Comparison of ENCODE assay signal across 24 cellular contexts in the genomic region with DNA sequence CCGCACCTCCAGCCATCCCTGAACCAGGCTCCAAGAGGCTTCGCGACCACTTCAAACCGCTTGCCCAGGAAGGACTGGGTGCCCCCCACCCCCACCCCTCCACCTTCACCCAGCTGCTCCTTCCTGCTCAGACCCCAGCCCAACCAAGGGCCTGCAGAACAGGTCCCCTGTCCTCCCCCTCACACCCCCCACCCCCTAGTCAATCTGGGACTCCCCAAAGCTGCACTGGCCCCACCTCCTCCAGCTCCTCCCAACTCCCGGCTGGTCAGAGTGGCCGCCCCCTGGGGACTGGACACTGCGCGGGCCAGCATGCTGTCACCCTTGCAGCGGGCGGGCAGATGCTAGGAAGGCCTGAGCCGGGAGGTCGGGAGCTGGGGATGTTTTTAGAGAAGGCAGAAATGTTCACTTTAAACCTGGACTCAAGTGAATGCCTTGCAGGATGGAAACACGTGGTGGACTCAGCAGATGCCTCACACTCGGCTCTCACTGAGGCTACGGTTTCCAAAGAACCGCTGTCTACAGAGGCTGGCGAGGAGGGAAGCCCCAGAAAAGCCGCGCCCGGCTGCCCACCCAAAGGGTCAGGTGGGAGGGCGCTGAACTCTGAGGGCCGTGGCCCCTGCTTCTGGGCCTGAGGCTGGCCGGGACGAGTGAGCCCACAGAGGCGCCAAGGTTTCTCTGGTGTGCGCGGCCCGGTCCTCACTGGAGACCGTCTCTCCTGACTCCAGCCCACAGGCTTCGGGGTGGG. TPM values are rescaled to one million over a fixed set of nuclear protein-coding genes. Genes with fewer than 3 reads are reported as not detected.
DNase-seq lines count a peak whose midpoint lies in the region; ATAC-seq and TF ChIP-seq lines count a peak whose summit lies in the region.
"Had no signal": no experiment of that assay in that cellular context is flagged by ENCODE, and none has a peak within 500 bp of the region (broad histone marks: within the 10 kb centered on the region; RNA-seq: fewer than 3 reads in every experiment).

No MANE protein-coding gene starts in this region.

- peaks cover under 1% of the 10 kb centered on the region for H3K4me1 Mint-ChIP-seq in glutamatergic neuron (ENCODE audit: low read depth, unreplicated experiment)

- H3K27me3 ChIP-seq in OCI-LY1 (ENCODE audit: insufficient read depth, low read length), result no peaks in the 10 kb centered on the region
- H3K27me3 ChIP-seq: vagina had no signal

- no peaks in the 10 kb centered on the region for H3F3A ChIP-seq in OCI-LY1 (ENCODE audit: insufficient read depth, low read length)

- intact Hi-C loops in left cardiac atrium (cut with DNase I) (no loop called here), Right ventricle myocardium inferior (cut with DNase I) (no loop called here)

- no peak overlapping the region for H3K4me3 Mint-ChIP-seq in glutamatergic neuron (ENCODE audit: unreplicated experiment)
- H3K4me3 Mint-ChIP-seq: CD4-positive, CD25-positive, alpha-beta regulatory T cell; HFFc6; memory B cell had no signal

- H3K36me3 Mint-ChIP-seq in glutamatergic neuron (ENCODE audit: unreplicated experiment), result no peaks in the 10 kb centered on the region

- H3K4me2 ChIP-seq in OCI-LY1 (ENCODE audit: low read length), result no peak overlapping the region

- no peaks in the 10 kb centered on the region for H3K27me3 Mint-ChIP-seq in glutamatergic neuron (ENCODE audit: unreplicated experiment)
- H3K27me3 Mint-ChIP-seq: CD4-positive, CD25-positive, alpha-beta regulatory T cell; memory B cell had no signal

- no peaks in the 10 kb centered on the region for H4K20me1 ChIP-seq in OCI-LY1 (ENCODE audit: insufficient read depth, low read length)

- H3K9me2 ChIP-seq in OCI-LY1 (ENCODE audit: low read depth, low read length), result no peaks in the 10 kb centered on the region

- no peak overlapping the region for H3K9ac ChIP-seq in OCI-LY1 (ENCODE audit: low read length)
- H3K9ac ChIP-seq: parathyroid adenoma had no signal

- H3K4me3 ChIP-seq in OCI-LY1 (ENCODE audit: low read depth, low read length, poor library complexity, severe bottlenecking), result no peak overlapping the region
- H3K4me3 ChIP-seq: vagina had no signal

- peak; percentile 31 for DNase-seq in left cardiac atrium
- DNase-seq in Right ventricle myocardium inferior (ENCODE audit: missing footprints), result no peak
- peak; percentile 79 for DNase-seq in glutamatergic neuron
- no peak for DNase-seq in activated CD4-positive, alpha-beta T cell treated with anti-CD3 and anti-CD28 coated beads for 4 hours
- no peak for DNase-seq in NCI-H226
- DNase-seq in DMS153 treated with DMSO at 0.1 percent for 48 hours (lab: John Stamatoyannopoulos, UW; ENCODE audit: unreplicated experiment), result no peak
- DNase-seq in D341Med (ENCODE audit: low spot score), result no peak
- DNase-seq: activated CD4-positive, alpha-beta T cell treated with anti-CD3 and anti-CD28 coated beads, Interleukin-2, amount 50 U/mL, for 4 hours; activated naive CD4-positive, alpha-beta T cell treated with Interleukin-2 at 50 U/mL for 16 hours; anterior cingulate cortex; CD4-positive, CD25-positive, alpha-beta regulatory T cell; central memory CD4-positive, alpha-beta T cell; DMS79 treated with DMSO at 0.1 percent for 48 hours; foreskin melanocyte; HFFc6; kidney glomerular epithelial cell; NCI-H526 treated with DMSO at 0.1 percent for 48 hours; stimulated activated CD4-positive, alpha-beta T cell treated with anti-CD3 and anti-CD28 coated beads, Interleukin-15, amount 100 ng/mL, for 24 hours; T-helper 2 cell had no signal

- H3K79me2 ChIP-seq in OCI-LY1 (ENCODE audit: insufficient read depth, low read length), result peaks cover 3% of the 10 kb centered on the region; the same call in 1 of the 2 replicates

- H3K9me3 ChIP-seq in OCI-LY1 (ENCODE audit: low read length), result no peaks in the 10 kb centered on the region
- H3K9me3 ChIP-seq: vagina had no signal

- H3K27ac ChIP-seq in OCI-LY1 (ENCODE audit: low read depth, low read length, poor library complexity, severe bottlenecking), result peak overlapping the region; percentile 68
- H3K27ac ChIP-seq: parathyroid adenoma, vagina had no signal

- ATAC-seq in left cardiac atrium, result no peak
- ATAC-seq in Right ventricle myocardium inferior, result no peak
- ATAC-seq: sciatic nerve had no signal

- H3K36me3 ChIP-seq in OCI-LY1 (ENCODE audit: insufficient read depth, low read length), result peaks cover 79% of the 10 kb centered on the region

- H3K4me1 ChIP-seq in OCI-LY1 (ENCODE audit: insufficient read depth, low read length, severe bottlenecking), result peaks cover 36% of the 10 kb centered on the region
- H3K4me1 ChIP-seq: parathyroid adenoma had no signal

- H2AFZ ChIP-seq in OCI-LY1 (ENCODE audit: low read length), result no peak overlapping the region
- H2AFZ ChIP-seq: parathyroid adenoma had no signal

- no peak for TF ChIP-seq CTCF in OCI-LY1 (IDR thresholded peaks at IDR 0.05; ENCODE audit: low read length)
- TF ChIP-seq CTCF in glutamatergic neuron (IDR thresholded peaks at IDR 0.05; ENCODE audit: partially characterized antibody, unreplicated experiment), result no peak

- peak overlapping the region; percentile 86 for H3K27ac Mint-ChIP-seq in glutamatergic neuron (ENCODE audit: unreplicated experiment)

- H3K9me3 Mint-ChIP-seq in glutamatergic neuron (ENCODE audit: unreplicated experiment), result peaks cover 5% of the 10 kb centered on the region
- H3K9me3 Mint-ChIP-seq: CD4-positive, CD25-positive, alpha-beta regulatory T cell; memory B cell had no signal

RNA-seq across cellular contexts. Expression of a gene that starts 8.0 kb away (rescaled TPM):
- total RNA-seq in left cardiac atrium (100 to 1,000 TPM; 500 to 504 TPM), Right ventricle myocardium inferior (435 TPM), glutamatergic neuron (ENCODE audit: unreplicated experiment) (514 TPM)

RNA-seq across cellular contexts. Expression of a gene that starts 17.2 kb away (rescaled TPM):
- total RNA-seq in left cardiac atrium (1 to 10 TPM; 4.0 to 4.4 TPM), Right ventricle myocardium inferior (3.9 TPM), glutamatergic neuron (ENCODE audit: unreplicated experiment) (64.4 TPM)

RNA-seq across cellular contexts. Expression of a gene that starts 17.7 kb away (rescaled TPM):
- 100 to 1,000 TPM; 127 to 142 TPM for total RNA-seq in left cardiac atrium
- 172 TPM for total RNA-seq in Right ventricle myocardium inferior
- total RNA-seq in glutamatergic neuron (ENCODE audit: unreplicated experiment), result 22.8 TPM

RNA-seq across cellular contexts. Expression of a gene that starts 21.9 kb away (rescaled TPM):
- total RNA-seq in left cardiac atrium, result 10 to 100 TPM; 51.4 to 57.1 TPM
- total RNA-seq in Right ventricle myocardium inferior, result 98.1 TPM
- 98.5 TPM for total RNA-seq in glutamatergic neuron (ENCODE audit: unreplicated experiment)

RNA-seq across cellular contexts. Expression of a gene that starts 22.4 kb away (rescaled TPM):
- total RNA-seq in left cardiac atrium (not detected), Right ventricle myocardium inferior (not detected), glutamatergic neuron (ENCODE audit: unreplicated experiment) (not detected)
- total RNA-seq: CD4-positive, CD25-positive, alpha-beta regulatory T cell; HFFc6; sciatic nerve; vagina had no signal

Comparison
In these comparisons a context has a peak if more than half of its experiments do, and no peak if none do; other contexts are left out.
1. DNase-seq: peak in left cardiac atrium (single experiment) and glutamatergic neuron (single experiment); none in Right ventricle myocardium inferior (single experiment), activated CD4-positive, alpha-beta T cell treated with anti-CD3 and anti-CD28 coated beads for 4 hours (0 of 2), NCI-H226 (single experiment), DMS153 treated with DMSO at 0.1 percent for 48 hours (single experiment) and D341Med (single experiment).
2. RNA of a gene that starts 17.2 kb away (total RNA-seq): 64.4 TPM in glutamatergic neuron (single experiment); 4.0 to 4.4 TPM in left cardiac atrium and 3.9 TPM in Right ventricle myocardium inferior (single experiment); every median in the first group is over 10 times any median in the second.